Comparison of ENCODE assay signal across 17 cellular contexts in genomic region chr7:102550808-102551422, GRCh38. TPM values are rescaled to one million over a fixed set of nuclear protein-coding genes. Genes with fewer than 3 reads are reported as not detected.
DNase-seq lines count a peak whose midpoint lies in the region; ATAC-seq, FAIRE-seq and TF ChIP-seq lines count a peak whose summit lies in the region.
"Not testable (repeated sequence)": the region's sequence is repeated elsewhere in the genome, so short reads cannot be mapped to it uniquely, and the experiment has no call there.
"Had no signal": no experiment of that assay in that cellular context is flagged by ENCODE, and none has a peak within 500 bp of the region (broad histone marks: within the 10 kb centered on the region; RNA-seq: fewer than 3 reads in every experiment).

A gene with protein sequence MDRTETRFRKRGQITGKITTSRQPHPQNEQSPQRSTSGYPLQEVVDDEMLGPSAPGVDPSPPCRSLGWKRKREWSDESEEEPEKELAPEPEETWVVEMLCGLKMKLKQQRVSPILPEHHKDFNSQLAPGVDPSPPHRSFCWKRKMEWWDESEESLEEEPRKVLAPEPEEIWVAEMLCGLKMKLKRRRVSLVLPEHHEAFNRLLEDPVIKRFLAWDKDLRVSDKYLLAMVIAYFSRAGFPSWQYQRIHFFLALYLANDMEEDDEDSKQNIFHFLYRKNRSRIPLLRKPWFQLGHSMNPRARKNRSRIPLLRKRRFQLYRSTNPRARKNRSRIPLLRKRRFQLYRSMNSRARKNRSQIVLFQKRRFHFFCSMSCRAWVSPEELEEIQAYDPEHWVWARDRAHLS (plus strand): TSS chr7:102551226. CDS start chr7:102553256, 2,030 bp downstream.

- H3K79me2 ChIP-seq in HepG2 (ENCODE audit: insufficient read depth, low read length): not testable (repeated sequence)

- WGBS in right cardiac atrium: no CpG with 5 or more reads among the region's 6 CpGs
- no CpG with 5 or more reads among the region's 6 CpGs for WGBS in HepG2 (ENCODE audit: low lambda C conversion rate)
- WGBS in aorta, 2 donors: no CpG with 5 or more reads among the region's 6 CpGs

- H3K27ac ChIP-seq in foreskin keratinocyte; right cardiac atrium (ENCODE audit: low read length); HepG2 (ENCODE audit: extremely low read length, insufficient read depth, low read length); aorta (ENCODE audit: low read depth in 1 of 2, low read length in 2 of 2): not testable (repeated sequence)

- not testable (repeated sequence) for H3K9me3 Mint-ChIP-seq in activated CD4-positive, alpha-beta T cell treated with anti-CD3 and anti-CD28 coated beads, Interleukin-2, amount 10 ng/mL, durations not matched to agents 24 days and 14 days; stimulated activated naive CD8-positive, alpha-beta T cell treated with anti-CD3 and anti-CD28 coated beads, Interleukin-15, amount 100 ng/mL, for 72 hours

- not testable (repeated sequence) for H3K36me3 Mint-ChIP-seq in activated CD4-positive, alpha-beta T cell treated with anti-CD3 and anti-CD28 coated beads, Interleukin-2, amount 10 ng/mL, durations not matched to agents 24 days and 14 days (ENCODE audit: low read depth)

- not testable (repeated sequence) for FAIRE-seq in HepG2 (lab: Jason Lieb, UNC)

- intact Hi-C loops in activated CD4-positive, alpha-beta T cell treated with anti-CD3 and anti-CD28 coated beads, Interleukin-2, amount 10 ng/mL, durations not matched to agents 24 days and 14 days (cut with micrococcal nuclease); Right ventricle myocardium superior (cut with DNase I); right cardiac atrium (cut with DNase I); HepG2 (cut with micrococcal nuclease; ENCODE audit: unreplicated experiment); aorta (cut with DNase I): not testable (repeated sequence)

- H3K4me1 Mint-ChIP-seq in activated CD4-positive, alpha-beta T cell treated with anti-CD3 and anti-CD28 coated beads, Interleukin-2, amount 10 ng/mL, durations not matched to agents 24 days and 14 days; stimulated activated naive CD8-positive, alpha-beta T cell treated with anti-CD3 and anti-CD28 coated beads, Interleukin-15, amount 100 ng/mL, for 72 hours: not testable (repeated sequence)

- TF ChIP-seq CTCF in foreskin keratinocyte (conservative IDR thresholded peaks at IDR 0.05); HepG2 (CRISPR knock-in tag; IDR thresholded peaks at IDR 0.05): not testable (repeated sequence)

- not testable (repeated sequence) for H3K4me2 ChIP-seq in HepG2 (ENCODE audit: low read depth, low read length)

- CTCF ChIA-PET in HepG2 (lab: Yijun Ruan, JAX; ENCODE audit: low intra/inter-chr PET ratio, low total read pairs): not testable (repeated sequence)

- not testable (repeated sequence) for H2AFZ ChIP-seq in HepG2 (ENCODE audit: low read length)

- in situ Hi-C loops in HepG2 (cut with HindIII; ENCODE audit: extremely low pct_ligation_motif_present, low pct_unique_long_range_greater_than_20kb): not testable (repeated sequence)

- BruUV-seq in HepG2 (replicated peaks; lab: Mats Ljungman, UMichigan): not testable (repeated sequence)

- H3K27me3 ChIP-seq in foreskin keratinocyte; right cardiac atrium (ENCODE audit: control insufficient read depth, insufficient read depth); HepG2 (ENCODE audit: control insufficient read depth in 1 of 2, insufficient read depth in 2 of 2, low read length in 2 of 2); aorta (ENCODE audit: control insufficient read depth in 1 of 2, insufficient read depth in 2 of 2, low read length in 1 of 2): not testable (repeated sequence)

- POLR2A ChIA-PET in HepG2 (lab: Yijun Ruan, JAX): not testable (repeated sequence)

- not testable (repeated sequence) for H3K9ac ChIP-seq in HepG2 (ENCODE audit: insufficient read depth, low read depth, low read length)

- TF ChIP-seq EP300 in HepG2 (IDR thresholded peaks at IDR 0.05; ENCODE audit: low read depth in 2 of 2, low read length in 2 of 2); HepG2 (CRISPR knock-in tag; IDR thresholded peaks at IDR 0.05; ENCODE audit: borderline replicate concordance): not testable (repeated sequence)

- TF ChIP-seq POLR2A in HepG2 (IDR thresholded peaks at IDR 0.05; ENCODE audit: insufficient read depth in 1 of 2, low read depth in 2 of 2, low read length in 2 of 2): not testable (repeated sequence)

- H3K27me3 Mint-ChIP-seq in activated CD4-positive, alpha-beta T cell treated with anti-CD3 and anti-CD28 coated beads, Interleukin-2, amount 10 ng/mL, durations not matched to agents 24 days and 14 days; stimulated activated naive CD8-positive, alpha-beta T cell treated with anti-CD3 and anti-CD28 coated beads, Interleukin-15, amount 100 ng/mL, for 72 hours: not testable (repeated sequence)

- not testable (repeated sequence) for H3K36me3 ChIP-seq in HepG2 (replicated peaks in 1 of 2; ENCODE audit: control insufficient read depth in 1 of 2, insufficient read depth in 2 of 2, low read length in 2 of 2); aorta (ENCODE audit: control insufficient read depth in 1 of 2, insufficient read depth in 2 of 2, low read length in 1 of 2)

- not testable (repeated sequence) for TF ChIP-seq RAD21 in HepG2 (CRISPR knock-in tag; IDR thresholded peaks at IDR 0.05)

- not testable (repeated sequence) for H3K4me3 ChIP-seq in right cardiac atrium (ENCODE audit: low read length); HepG2 (replicated peaks in 1 of 3; ENCODE audit: insufficient read depth in 1 of 3, low read depth in 2 of 3, low read length in 3 of 3); aorta (ENCODE audit: low read length in 2 of 2)

- peak; percentile 13 for ATAC-seq in foreskin keratinocyte
- peak; percentile 25 for ATAC-seq in Right ventricle myocardium superior (ENCODE audit: poor library complexity)
- peak; percentile 42 to 54 for ATAC-seq in right cardiac atrium
- peak; percentile 39 for ATAC-seq in HepG2
- ATAC-seq in stimulated activated naive CD8-positive, alpha-beta T cell treated with anti-CD3 and anti-CD28 coated beads, Interleukin-15, amount 100 ng/mL, for 72 hours: peak; percentile 25
- ATAC-seq in aorta (ENCODE audit: low FRiP score): peak; percentile 64

- not testable (repeated sequence) for H3K27ac Mint-ChIP-seq in activated CD4-positive, alpha-beta T cell treated with anti-CD3 and anti-CD28 coated beads, Interleukin-2, amount 10 ng/mL, durations not matched to agents 24 days and 14 days; stimulated activated naive CD8-positive, alpha-beta T cell treated with anti-CD3 and anti-CD28 coated beads, Interleukin-15, amount 100 ng/mL, for 72 hours

- H3K9me3 ChIP-seq in right cardiac atrium (ENCODE audit: control insufficient read depth, low read length); HepG2 (ENCODE audit: low read length); aorta (ENCODE audit: control insufficient read depth, low read length): not testable (repeated sequence)

- not testable (repeated sequence) for H4K20me1 ChIP-seq in HepG2 (ENCODE audit: insufficient read depth, low read length)

- peak; percentile 21 for DNase-seq in activated CD4-positive, alpha-beta T cell treated with anti-CD3 and anti-CD28 coated beads, Interleukin-2, amount 10 ng/mL, durations not matched to agents 24 days and 14 days
- not testable (repeated sequence) for DNase-seq in foreskin keratinocyte; Right ventricle myocardium superior; right cardiac atrium; HepG2 (ENCODE audit: low spot score); stimulated activated naive CD8-positive, alpha-beta T cell treated with anti-CD3 and anti-CD28 coated beads, Interleukin-15, amount 100 ng/mL, for 72 hours; aorta

- not testable (repeated sequence) for H3K4me3 Mint-ChIP-seq in activated CD4-positive, alpha-beta T cell treated with anti-CD3 and anti-CD28 coated beads, Interleukin-2, amount 10 ng/mL, durations not matched to agents 24 days and 14 days; stimulated activated naive CD8-positive, alpha-beta T cell treated with anti-CD3 and anti-CD28 coated beads, Interleukin-15, amount 100 ng/mL, for 72 hours

- not testable (repeated sequence) for H3K4me1 ChIP-seq in foreskin keratinocyte; right cardiac atrium (ENCODE audit: control insufficient read depth, insufficient read depth, low read length); HepG2 (ENCODE audit: insufficient read depth, low read length); aorta (ENCODE audit: control insufficient read depth in 1 of 2, insufficient read depth in 2 of 2, low read length in 2 of 2)

RNA-seq across cellular contexts. Expression of the gene that starts here (rescaled TPM):
- total RNA-seq in activated CD4-positive, alpha-beta T cell treated with anti-CD3 and anti-CD28 coated beads, Interleukin-2, amount 10 ng/mL, durations not matched to agents 24 days and 14 days: 0.19 TPM in 1 of 2 replicates, not detected in the other
- not detected in 2 replicates for total RNA-seq in foreskin keratinocyte
- not detected in 2 replicates for polyA plus RNA-seq in foreskin keratinocyte
- total RNA-seq in Right ventricle myocardium superior: not detected
- not detected for total RNA-seq in right cardiac atrium
- 0.09 TPM for polyA plus RNA-seq in right cardiac atrium
- not detected in 2 replicates for total RNA-seq in HepG2 (2016; rRNA removed; fragmentation: Illumina TruSeq; extraction: Trizol)
- total RNA-seq in HepG2 (2016; cell fraction: cytosol; rRNA removed; fragmentation: Illumina TruSeq; extraction: Trizol; ENCODE audit: low read depth): not detected in 2 replicates
- total RNA-seq in HepG2 (2016; cell fraction: insoluble cytoplasmic fraction; rRNA removed; fragmentation: Illumina TruSeq; extraction: Trizol): not detected in 2 replicates
- not detected in 2 replicates for total RNA-seq in HepG2 (2016; cell fraction: membrane; rRNA removed; fragmentation: Illumina TruSeq; extraction: Trizol)
- not detected in 2 replicates for total RNA-seq in HepG2 (2016; cell fraction: nucleus; rRNA removed; fragmentation: Illumina TruSeq; extraction: Trizol)
- not detected in 2 replicates for polyA plus RNA-seq in HepG2 (2011; rRNA removed)
- not detected in 2 replicates for polyA plus RNA-seq in HepG2 (2011; cell fraction: cytosol; rRNA removed)
- polyA plus RNA-seq in HepG2 (2011; cell fraction: nucleus; rRNA removed): not detected in 2 replicates
- polyA plus RNA-seq in HepG2 (2012): 0.37 and 1.2 TPM in 2 replicates
- not detected in 2 replicates for polyA plus RNA-seq in HepG2 (2016; cell fraction: cytosol; fragmentation: Illumina TruSeq; extraction: Trizol; ENCODE audit: low read depth)
- polyA plus RNA-seq in HepG2 (2016; cell fraction: insoluble cytoplasmic fraction; fragmentation: Illumina TruSeq; extraction: Trizol; ENCODE audit: low read depth): not detected in 2 replicates
- polyA plus RNA-seq in HepG2 (2016; cell fraction: membrane; fragmentation: Illumina TruSeq; extraction: Trizol; ENCODE audit: low read depth): not detected in 2 replicates
- 0.41 TPM in 1 of 2 replicates, not detected in the other for polyA plus RNA-seq in HepG2 (2016; cell fraction: nucleus; fragmentation: Illumina TruSeq; extraction: Trizol; ENCODE audit: insufficient read depth, low read depth)
- not detected in 2 replicates for polyA minus RNA-seq in HepG2 (2011; rRNA and poly(A)+ RNA removed; ENCODE audit: low replicate concordance)
- not detected in 2 replicates for polyA minus RNA-seq in HepG2 (2011; cell fraction: cytosol; rRNA and poly(A)+ RNA removed)
- polyA minus RNA-seq in HepG2 (2011; cell fraction: nucleus; rRNA and poly(A)+ RNA removed): not detected in 2 replicates
- not detected for total RNA-seq in aorta
- not detected for polyA plus RNA-seq in aorta
- total RNA-seq: A172, A673, Calu3, Daoy, G401, GM23338, H4, H9, HFFc6 had no signal
- polyA plus RNA-seq: BJ had no signal

Comparison
In these comparisons a context has a peak if more than half of its experiments do, and no peak if none do; other contexts are left out.
1. Peak in DNase-seq in activated CD4-positive, alpha-beta T cell treated with anti-CD3 and anti-CD28 coated beads, Interleukin-2, amount 10 ng/mL, durations not matched to agents 24 days and 14 days; RNA of the gene not detected or under 1 TPM.
2. Peak in ATAC-seq in foreskin keratinocyte; RNA of the gene not detected or under 1 TPM.
3. Peak in ATAC-seq in Right ventricle myocardium superior; RNA of the gene not detected or under 1 TPM.
4. Peak in ATAC-seq in right cardiac atrium; RNA of the gene not detected or under 1 TPM.
5. Peak in ATAC-seq in aorta; RNA of the gene not detected or under 1 TPM.
6. ATAC-seq: peak in every context shown above with its lines; median percentile 64 in aorta; 48 in right cardiac atrium; 39 in HepG2; 25 in Right ventricle myocardium superior; 25 in stimulated activated naive CD8-positive, alpha-beta T cell treated with anti-CD3 and anti-CD28 coated beads, Interleukin-15, amount 100 ng/mL, for 72 hours; 13 in foreskin keratinocyte.